Comparison of ENCODE assay signal across 1 cellular context in the genomic region with DNA sequence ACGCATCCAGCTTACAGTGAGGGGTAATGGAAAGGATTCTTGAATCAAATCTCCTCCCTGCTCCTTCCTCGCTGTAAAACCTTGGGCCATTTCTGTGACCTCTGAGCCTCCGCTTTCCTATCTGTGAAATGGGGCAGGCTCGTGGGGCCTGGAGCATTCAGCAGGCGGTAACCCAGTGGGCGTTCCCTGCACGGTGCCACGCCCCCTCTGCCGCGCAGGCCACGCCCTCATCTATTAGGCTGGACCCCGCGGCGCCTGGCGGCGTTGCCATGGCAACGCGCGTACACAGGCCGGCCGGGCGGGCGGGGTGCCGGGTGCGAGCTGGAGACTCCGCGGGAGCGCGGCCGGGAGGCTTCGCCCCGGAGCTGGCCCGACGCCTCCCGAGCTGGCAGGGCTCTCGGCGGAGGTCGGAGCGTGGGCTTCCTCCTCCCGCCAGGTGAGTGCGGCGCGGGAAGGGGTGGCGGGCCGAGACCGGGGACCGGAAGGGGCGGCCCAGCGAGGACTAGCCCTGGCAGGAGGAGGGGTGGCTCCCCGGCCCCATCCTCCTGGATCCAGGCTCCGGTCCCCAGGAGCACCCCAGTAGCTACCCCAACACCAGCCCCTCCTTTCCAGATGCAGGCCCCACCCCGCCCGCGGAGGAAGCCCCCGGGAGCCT.
TF ChIP-seq lines count a peak whose summit lies in the region.

A gene (plus strand): TSS at position 264 of the 655 bp plus-strand sequence. CDS start 4,562 bp downstream, outside the sequence.

TF ChIP-seq in HEK293, 187 proteins besides CTCF, POLR2A, EP300 and RAD21 (continued from another document and continues in another):
- TF ChIP-seq, protein P1, sequence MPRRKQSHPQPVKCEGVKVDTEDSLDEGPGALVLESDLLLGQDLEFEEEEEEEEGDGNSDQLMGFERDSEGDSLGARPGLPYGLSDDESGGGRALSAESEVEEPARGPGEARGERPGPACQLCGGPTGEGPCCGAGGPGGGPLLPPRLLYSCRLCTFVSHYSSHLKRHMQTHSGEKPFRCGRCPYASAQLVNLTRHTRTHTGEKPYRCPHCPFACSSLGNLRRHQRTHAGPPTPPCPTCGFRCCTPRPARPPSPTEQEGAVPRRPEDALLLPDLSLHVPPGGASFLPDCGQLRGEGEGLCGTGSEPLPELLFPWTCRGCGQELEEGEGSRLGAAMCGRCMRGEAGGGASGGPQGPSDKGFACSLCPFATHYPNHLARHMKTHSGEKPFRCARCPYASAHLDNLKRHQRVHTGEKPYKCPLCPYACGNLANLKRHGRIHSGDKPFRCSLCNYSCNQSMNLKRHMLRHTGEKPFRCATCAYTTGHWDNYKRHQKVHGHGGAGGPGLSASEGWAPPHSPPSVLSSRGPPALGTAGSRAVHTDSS (tag by site-specific recombination; IDR thresholded peaks at IDR 0.05), result no peak
- TF ChIP-seq ZNF792 (tag by site-specific recombination; IDR thresholded peaks at IDR 0.05) (no peak), SP3 (tag by site-specific recombination; IDR thresholded peaks at IDR 0.05) (peak; percentile 77), EGR2 (tag by site-specific recombination; IDR thresholded peaks at IDR 0.05; ENCODE audit: low read depth) (0 out of 2 replicates have a peak, but pooled peaks have one; percentile 18), ZNF768 (tag by site-specific recombination; IDR thresholded peaks at IDR 0.05) (no peak), SETDB1 (IDR thresholded peaks at IDR 0.05; ENCODE audit: insufficient read length, low read length) (no peak), ZNF350 (tag by site-specific recombination; IDR thresholded peaks at IDR 0.05) (no peak), ZNF133 (tag by site-specific recombination; IDR thresholded peaks at IDR 0.05) (no peak), ZNF747 (tag by site-specific recombination; IDR thresholded peaks at IDR 0.05) (no peak), KLF16 (tag by site-specific recombination; IDR thresholded peaks at IDR 0.05) (peak; percentile 68; the same call in 1 of the 2 replicates), SCRT2 (tag by site-specific recombination; IDR thresholded peaks at IDR 0.05) (no peak), YY2 (tag by site-specific recombination; IDR thresholded peaks at IDR 0.05) (no peak), ZNF677 (tag by site-specific recombination; IDR thresholded peaks at IDR 0.05) (peak; percentile 26; the same call in 1 of the 2 replicates), ZNF24 (tag by site-specific recombination; IDR thresholded peaks at IDR 0.05) (no peak), YY1 (tag by site-specific recombination; IDR thresholded peaks at IDR 0.05) (no peak), ZNF837 (tag by site-specific recombination; IDR thresholded peaks at IDR 0.05) (no peak), ZNF701 (tag by site-specific recombination; IDR thresholded peaks at IDR 0.05) (no peak), ZNF416 (tag by site-specific recombination; IDR thresholded peaks at IDR 0.05) (no peak), ZNF394 (tag by site-specific recombination; IDR thresholded peaks at IDR 0.05; ENCODE audit: borderline replicate concordance) (no peak), ZNF266 (tag by site-specific recombination; IDR thresholded peaks at IDR 0.05; ENCODE audit: low read depth) (no peak), ZNF157 (tag by site-specific recombination; IDR thresholded peaks at IDR 0.05) (no peak), ZNF324 (tag by site-specific recombination; IDR thresholded peaks at IDR 0.05) (peak; percentile 59; the same call in 1 of the 2 replicates), ZNF16 (tag by site-specific recombination; IDR thresholded peaks at IDR 0.05; ENCODE audit: low read depth) (no peak), GLIS1 (tag by site-specific recombination; IDR thresholded peaks at IDR 0.05) (peak; percentile 87), ZNF560 (tag by site-specific recombination; IDR thresholded peaks at IDR 0.05; ENCODE audit: borderline replicate concordance) (no peak), GLI4 (tag by site-specific recombination; IDR thresholded peaks at IDR 0.05) (no peak), ZNF629 (tag by site-specific recombination; IDR thresholded peaks at IDR 0.05) (0 out of 2 replicates have a peak, but pooled peaks have one; percentile 14), ZNF843 (tag by site-specific recombination; IDR thresholded peaks at IDR 0.05) (no peak), ZNF658 (tag by site-specific recombination; IDR thresholded peaks at IDR 0.05) (no peak), SCRT1 (tag by site-specific recombination; IDR thresholded peaks at IDR 0.05; ENCODE audit: borderline replicate concordance) (no peak), ZNF146 (tag by site-specific recombination; IDR thresholded peaks at IDR 0.05) (peak; percentile 32; the same call in 1 of the 2 replicates), ZNF2 (tag by site-specific recombination; IDR thresholded peaks at IDR 0.05) (no peak), ZNF121 (tag by site-specific recombination; IDR thresholded peaks at IDR 0.05) (peak; percentile 80; the same call in 1 of the 2 replicates), ZNF184 (tag by site-specific recombination; IDR thresholded peaks at IDR 0.05) (no peak), ZNF292 (tag by site-specific recombination; IDR thresholded peaks at IDR 0.05; ENCODE audit: borderline replicate concordance, low read depth) (no peak), ZBTB48 (tag by site-specific recombination; IDR thresholded peaks at IDR 0.05) (peak; percentile 30; the same call in 1 of the 2 replicates), ZSCAN30 (tag by site-specific recombination; IDR thresholded peaks at IDR 0.05) (peak; percentile 98), ZNF248 (tag by site-specific recombination; IDR thresholded peaks at IDR 0.05) (no peak), REPIN1 (tag by site-specific recombination; IDR thresholded peaks at IDR 0.05; ENCODE audit: low read depth) (no peak), ZBTB8A (tag by site-specific recombination; IDR thresholded peaks at IDR 0.05) (peak; percentile 14; the same call in 1 of the 2 replicates), RBAK (tag by site-specific recombination; IDR thresholded peaks at IDR 0.05) (no peak), ZNF174 (tag by site-specific recombination; IDR thresholded peaks at IDR 0.05) (no peak), ZNF571 (tag by site-specific recombination; IDR thresholded peaks at IDR 0.05) (no peak), ZNF529 (tag by site-specific recombination; IDR thresholded peaks at IDR 0.05; ENCODE audit: insufficient replicate concordance) (no peak), ZNF561 (tag by site-specific recombination; IDR thresholded peaks at IDR 0.05; ENCODE audit: borderline replicate concordance) (0 out of 2 replicates have a peak, but pooled peaks have one; percentile 37), ZNF501 (tag by site-specific recombination; IDR thresholded peaks at IDR 0.05) (no peak), ZNF626 (tag by site-specific recombination; IDR thresholded peaks at IDR 0.05) (no peak), KLF1 (tag by site-specific recombination; IDR thresholded peaks at IDR 0.05) (peak; percentile 81), ZNF335 (tag by site-specific recombination; conservative IDR thresholded peaks at IDR 0.05) (peak; percentile 58), GFI1B (tag by site-specific recombination; IDR thresholded peaks at IDR 0.05) (no peak), TCF7L2 (IDR thresholded peaks at IDR 0.05; ENCODE audit: borderline replicate concordance, low read depth, low read length) (no peak)
- TF ChIP-seq, protein P2, sequence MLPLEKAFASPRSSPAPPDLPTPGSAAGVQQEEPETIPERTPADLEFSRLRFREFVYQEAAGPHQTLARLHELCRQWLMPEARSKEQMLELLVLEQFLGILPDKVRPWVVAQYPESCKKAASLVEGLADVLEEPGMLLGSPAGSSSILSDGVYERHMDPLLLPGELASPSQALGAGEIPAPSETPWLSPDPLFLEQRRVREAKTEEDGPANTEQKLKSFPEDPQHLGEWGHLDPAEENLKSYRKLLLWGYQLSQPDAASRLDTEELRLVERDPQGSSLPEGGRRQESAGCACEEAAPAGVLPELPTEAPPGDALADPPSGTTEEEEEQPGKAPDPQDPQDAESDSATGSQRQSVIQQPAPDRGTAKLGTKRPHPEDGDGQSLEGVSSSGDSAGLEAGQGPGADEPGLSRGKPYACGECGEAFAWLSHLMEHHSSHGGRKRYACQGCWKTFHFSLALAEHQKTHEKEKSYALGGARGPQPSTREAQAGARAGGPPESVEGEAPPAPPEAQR (tag by site-specific recombination; IDR thresholded peaks at IDR 0.05), result 0 out of 2 replicates have a peak, but pooled peaks have one; percentile 32
- TF ChIP-seq, protein P3, sequence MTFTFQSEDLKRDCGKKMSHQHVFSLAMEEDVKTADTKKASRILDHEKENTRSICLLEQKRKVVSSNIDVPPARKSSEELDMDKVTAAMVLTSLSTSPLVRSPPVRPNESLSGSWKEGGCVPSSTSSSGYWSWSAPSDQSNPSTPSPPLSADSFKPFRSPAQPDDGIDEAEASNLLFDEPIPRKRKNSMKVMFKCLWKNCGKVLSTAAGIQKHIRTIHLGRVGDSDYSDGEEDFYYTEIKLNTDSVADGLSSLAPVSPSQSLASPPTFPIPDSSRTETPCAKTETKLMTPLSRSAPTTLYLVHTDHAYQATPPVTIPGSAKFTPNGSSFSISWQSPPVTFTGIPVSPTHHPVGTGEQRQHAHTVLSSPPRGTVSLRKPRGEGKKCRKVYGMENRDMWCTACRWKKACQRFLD (tag by site-specific recombination; IDR thresholded peaks at IDR 0.05), result no peak
- TF ChIP-seq, protein P4, sequence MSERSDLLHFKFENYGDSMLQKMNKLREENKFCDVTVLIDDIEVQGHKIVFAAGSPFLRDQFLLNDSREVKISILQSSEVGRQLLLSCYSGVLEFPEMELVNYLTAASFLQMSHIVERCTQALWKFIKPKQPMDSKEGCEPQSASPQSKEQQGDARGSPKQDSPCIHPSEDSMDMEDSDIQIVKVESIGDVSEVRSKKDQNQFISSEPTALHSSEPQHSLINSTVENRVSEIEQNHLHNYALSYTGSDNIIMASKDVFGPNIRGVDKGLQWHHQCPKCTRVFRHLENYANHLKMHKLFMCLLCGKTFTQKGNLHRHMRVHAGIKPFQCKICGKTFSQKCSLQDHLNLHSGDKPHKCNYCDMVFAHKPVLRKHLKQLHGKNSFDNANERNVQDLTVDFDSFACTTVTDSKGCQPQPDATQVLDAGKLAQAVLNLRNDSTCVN (tag by site-specific recombination; optimal IDR thresholded peaks at IDR 0.05), result peak; percentile 71
- TF ChIP-seq, protein P5, sequence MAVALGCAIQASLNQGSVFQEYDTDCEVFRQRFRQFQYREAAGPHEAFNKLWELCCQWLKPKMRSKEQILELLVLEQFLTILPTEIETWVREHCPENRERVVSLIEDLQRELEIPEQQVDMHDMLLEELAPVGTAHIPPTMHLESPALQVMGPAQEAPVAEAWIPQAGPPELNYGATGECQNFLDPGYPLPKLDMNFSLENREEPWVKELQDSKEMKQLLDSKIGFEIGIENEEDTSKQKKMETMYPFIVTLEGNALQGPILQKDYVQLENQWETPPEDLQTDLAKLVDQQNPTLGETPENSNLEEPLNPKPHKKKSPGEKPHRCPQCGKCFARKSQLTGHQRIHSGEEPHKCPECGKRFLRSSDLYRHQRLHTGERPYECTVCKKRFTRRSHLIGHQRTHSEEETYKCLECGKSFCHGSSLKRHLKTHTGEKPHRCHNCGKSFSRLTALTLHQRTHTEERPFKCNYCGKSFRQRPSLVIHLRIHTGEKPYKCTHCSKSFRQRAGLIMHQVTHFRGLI (tag by site-specific recombination; IDR thresholded peaks at IDR 0.05), result no peak
- TF ChIP-seq, protein P6, sequence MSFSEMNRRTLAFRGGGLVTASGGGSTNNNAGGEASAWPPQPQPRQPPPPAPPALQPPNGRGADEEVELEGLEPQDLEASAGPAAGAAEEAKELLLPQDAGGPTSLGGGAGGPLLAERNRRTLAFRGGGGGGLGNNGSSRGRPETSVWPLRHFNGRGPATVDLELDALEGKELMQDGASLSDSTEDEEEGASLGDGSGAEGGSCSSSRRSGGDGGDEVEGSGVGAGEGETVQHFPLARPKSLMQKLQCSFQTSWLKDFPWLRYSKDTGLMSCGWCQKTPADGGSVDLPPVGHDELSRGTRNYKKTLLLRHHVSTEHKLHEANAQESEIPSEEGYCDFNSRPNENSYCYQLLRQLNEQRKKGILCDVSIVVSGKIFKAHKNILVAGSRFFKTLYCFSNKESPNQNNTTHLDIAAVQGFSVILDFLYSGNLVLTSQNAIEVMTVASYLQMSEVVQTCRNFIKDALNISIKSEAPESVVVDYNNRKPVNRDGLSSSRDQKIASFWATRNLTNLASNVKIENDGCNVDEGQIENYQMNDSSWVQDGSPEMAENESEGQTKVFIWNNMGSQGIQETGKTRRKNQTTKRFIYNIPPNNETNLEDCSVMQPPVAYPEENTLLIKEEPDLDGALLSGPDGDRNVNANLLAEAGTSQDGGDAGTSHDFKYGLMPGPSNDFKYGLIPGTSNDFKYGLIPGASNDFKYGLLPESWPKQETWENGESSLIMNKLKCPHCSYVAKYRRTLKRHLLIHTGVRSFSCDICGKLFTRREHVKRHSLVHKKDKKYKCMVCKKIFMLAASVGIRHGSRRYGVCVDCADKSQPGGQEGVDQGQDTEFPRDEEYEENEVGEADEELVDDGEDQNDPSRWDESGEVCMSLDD (tag by site-specific recombination; IDR thresholded peaks at IDR 0.05), result 0 out of 2 replicates have a peak, but pooled peaks have one; percentile 20
- TF ChIP-seq, protein P7, sequence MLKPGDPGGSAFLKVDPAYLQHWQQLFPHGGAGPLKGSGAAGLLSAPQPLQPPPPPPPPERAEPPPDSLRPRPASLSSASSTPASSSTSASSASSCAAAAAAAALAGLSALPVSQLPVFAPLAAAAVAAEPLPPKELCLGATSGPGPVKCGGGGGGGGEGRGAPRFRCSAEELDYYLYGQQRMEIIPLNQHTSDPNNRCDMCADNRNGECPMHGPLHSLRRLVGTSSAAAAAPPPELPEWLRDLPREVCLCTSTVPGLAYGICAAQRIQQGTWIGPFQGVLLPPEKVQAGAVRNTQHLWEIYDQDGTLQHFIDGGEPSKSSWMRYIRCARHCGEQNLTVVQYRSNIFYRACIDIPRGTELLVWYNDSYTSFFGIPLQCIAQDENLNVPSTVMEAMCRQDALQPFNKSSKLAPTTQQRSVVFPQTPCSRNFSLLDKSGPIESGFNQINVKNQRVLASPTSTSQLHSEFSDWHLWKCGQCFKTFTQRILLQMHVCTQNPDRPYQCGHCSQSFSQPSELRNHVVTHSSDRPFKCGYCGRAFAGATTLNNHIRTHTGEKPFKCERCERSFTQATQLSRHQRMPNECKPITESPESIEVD (tag by site-specific recombination; IDR thresholded peaks at IDR 0.05), result no peak
- TF ChIP-seq, protein P8, sequence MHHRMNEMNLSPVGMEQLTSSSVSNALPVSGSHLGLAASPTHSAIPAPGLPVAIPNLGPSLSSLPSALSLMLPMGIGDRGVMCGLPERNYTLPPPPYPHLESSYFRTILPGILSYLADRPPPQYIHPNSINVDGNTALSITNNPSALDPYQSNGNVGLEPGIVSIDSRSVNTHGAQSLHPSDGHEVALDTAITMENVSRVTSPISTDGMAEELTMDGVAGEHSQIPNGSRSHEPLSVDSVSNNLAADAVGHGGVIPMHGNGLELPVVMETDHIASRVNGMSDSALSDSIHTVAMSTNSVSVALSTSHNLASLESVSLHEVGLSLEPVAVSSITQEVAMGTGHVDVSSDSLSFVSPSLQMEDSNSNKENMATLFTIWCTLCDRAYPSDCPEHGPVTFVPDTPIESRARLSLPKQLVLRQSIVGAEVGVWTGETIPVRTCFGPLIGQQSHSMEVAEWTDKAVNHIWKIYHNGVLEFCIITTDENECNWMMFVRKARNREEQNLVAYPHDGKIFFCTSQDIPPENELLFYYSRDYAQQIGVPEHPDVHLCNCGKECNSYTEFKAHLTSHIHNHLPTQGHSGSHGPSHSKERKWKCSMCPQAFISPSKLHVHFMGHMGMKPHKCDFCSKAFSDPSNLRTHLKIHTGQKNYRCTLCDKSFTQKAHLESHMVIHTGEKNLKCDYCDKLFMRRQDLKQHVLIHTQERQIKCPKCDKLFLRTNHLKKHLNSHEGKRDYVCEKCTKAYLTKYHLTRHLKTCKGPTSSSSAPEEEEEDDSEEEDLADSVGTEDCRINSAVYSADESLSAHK (tag by site-specific recombination; IDR thresholded peaks at IDR 0.05), result no peak
